ENCODE assay signal across 1 cellular context in the genomic region with DNA sequence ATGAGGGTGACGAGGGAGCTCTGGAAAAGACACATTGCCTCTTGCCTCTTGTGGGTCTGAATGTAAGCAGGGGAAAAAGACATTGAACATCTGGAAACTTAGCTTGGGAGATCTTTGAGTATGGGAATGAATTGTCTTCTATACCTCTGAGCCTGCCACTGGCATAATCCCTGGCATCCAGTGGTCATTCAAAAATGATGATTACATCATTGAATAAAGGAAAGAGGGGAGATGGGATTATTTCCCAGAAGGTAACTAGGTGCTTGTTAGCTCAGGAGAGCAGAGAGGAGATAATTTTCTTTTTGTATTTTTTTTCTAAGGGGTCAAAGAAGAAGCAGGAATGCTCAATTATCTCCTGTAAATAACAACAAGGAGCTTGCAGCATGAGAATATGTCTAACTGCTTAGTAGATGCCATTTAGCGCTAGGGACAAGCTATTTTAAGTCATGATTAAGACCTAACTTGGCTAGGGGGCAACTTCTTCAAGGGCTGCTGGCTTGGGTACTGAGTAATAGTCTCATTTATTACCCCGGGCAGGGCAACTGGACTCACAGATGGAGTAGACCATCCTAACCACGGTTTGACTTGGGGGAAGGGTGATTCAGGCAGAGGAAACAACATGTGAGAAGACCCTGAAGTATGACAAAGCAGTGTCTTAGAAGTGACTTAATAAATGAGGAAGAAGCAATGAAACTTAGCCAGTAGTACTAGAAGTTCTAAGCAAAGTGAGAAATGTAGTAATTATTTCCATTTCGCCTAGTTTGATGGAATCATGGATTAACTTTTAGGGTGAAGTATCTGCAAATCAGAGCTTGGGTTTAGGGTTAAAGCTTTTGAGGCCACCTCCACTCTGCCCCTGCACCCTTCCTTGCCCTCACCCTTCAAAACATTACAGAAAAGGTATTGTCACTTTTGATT.
TF ChIP-seq lines count a peak whose summit lies in the region.

No MANE protein-coding gene starts in this region.

TF ChIP-seq in GM12891, 5 proteins besides CTCF, POLR2A, EP300 and RAD21:
- no peak for TF ChIP-seq POLR2AphosphoS5 (IDR thresholded peaks at IDR 0.05; ENCODE audit: low read depth, low read length)
- TF ChIP-seq TAF1 (IDR thresholded peaks at IDR 0.05; ENCODE audit: low read depth, low read length): no peak
- no peak for TF ChIP-seq SPI1 (IDR thresholded peaks at IDR 0.05; ENCODE audit: low read depth, low read length)
